In genomic region chr7:505171-505570, GRCh38 we compare ENCODE assay signal across 21 cellular contexts. TPM values are rescaled to one million over a fixed set of nuclear protein-coding genes. Genes with fewer than 3 reads are reported as not detected.
A peak's percentile ranks its signal among the peaks of the same experiment; 100 is the strongest.
DNase-seq lines count a peak whose midpoint lies in the region; ATAC-seq and TF ChIP-seq lines count a peak whose summit lies in the region.
"Had no signal": no experiment of that assay in that cellular context is flagged by ENCODE, and none has a peak within 500 bp of the region (broad histone marks: within the 10 kb centered on the region; RNA-seq: fewer than 3 reads in every experiment).

No MANE protein-coding gene starts in this region.

- H3K79me2 ChIP-seq in mammary epithelial cell (ENCODE audit: insufficient read depth, low read length) (peaks cover 84% of the 10 kb centered on the region), SK-N-SH (ENCODE audit: insufficient read depth) (peaks cover 78% of the 10 kb centered on the region)

- H3K9ac ChIP-seq in mammary epithelial cell (ENCODE audit: insufficient read depth, low read length) (no peak overlapping the region), SK-N-SH (no peak overlapping the region)
- H3K9ac ChIP-seq: BLaER1 treated with 17β-estradiol and CSF1 and Interleukin-3, amounts not matched to agents 10 nM and 100 nM had no signal

- 80% methylated on average over 10 of the region's 16 CpGs for WGBS in mammary epithelial cell (ENCODE audit: low coverage, missing lambda C conversion rate)
- WGBS in right cardiac atrium, result 85% methylated on average over 16 of the region's 16 CpGs
- 79 to 89% methylated on average over 13 to 16 of the region's 16 CpGs for whole genome bisulfite sequencing in upper lobe of left lung, 2 donors
- WGBS in SK-N-SH (ENCODE audit: low lambda C conversion rate), result 91% methylated on average over 14 of the region's 16 CpGs

- H2AFZ ChIP-seq in mammary epithelial cell (ENCODE audit: low read depth, low read length) (no peak overlapping the region), SK-N-SH (ENCODE audit: low read depth) (no peak overlapping the region)

- TF ChIP-seq POLR2A in breast epithelium (IDR thresholded peaks at IDR 0.05) (no peak), upper lobe of left lung (IDR thresholded peaks at IDR 0.05) (no peak)

- H3K9me3 ChIP-seq in breast epithelium (no peaks in the 10 kb centered on the region), mammary epithelial cell (replicated peaks; ENCODE audit: insufficient read depth, low read length) (no peaks in the 10 kb centered on the region), right cardiac atrium (ENCODE audit: control insufficient read depth, low read length) (no peaks in the 10 kb centered on the region), upper lobe of left lung (no peaks in the 10 kb centered on the region), SK-N-SH (no peaks in the 10 kb centered on the region)
- H3K9me3 ChIP-seq: BLaER1 treated with 17β-estradiol and CSF1 and Interleukin-3, amounts not matched to agents 10 nM and 100 nM; testis had no signal

- no peak for TF ChIP-seq EP300 in upper lobe of left lung (IDR thresholded peaks at IDR 0.05)
- TF ChIP-seq EP300 in SK-N-SH (IDR thresholded peaks at IDR 0.05; ENCODE audit: borderline replicate concordance in 1 of 2, low read depth in 1 of 2, low read length in 1 of 2), result no peak

- intact Hi-C loops in breast epithelium (cut with DNase I; ENCODE audit: low total_unique reads), result loop anchor here (5.0 kb wide), 1 partner anchor 168 kb away; no protein-coding TSS in a partner anchor
- intact Hi-C loops in mammary epithelial cell (cut with micrococcal nuclease), result no loop called here
- intact Hi-C loops in right cardiac atrium (cut with DNase I), result no loop called here
- intact Hi-C loops in posterior cingulate gyrus (cut with DNase I), result no loop called here

- BruUV-seq in mammary epithelial cell (replicated peaks; lab: Mats Ljungman, UMichigan), result no TSS peak

- POLR2A ChIA-PET in SK-N-SH (lab: Yijun Ruan, JAX), result no interaction called here

- H3K27ac ChIP-seq in breast epithelium, result peak overlapping the region; percentile 54 to 57
- H3K27ac ChIP-seq in mammary epithelial cell (ENCODE audit: insufficient read depth, low read depth, low read length), result no peak overlapping the region
- no peak overlapping the region for H3K27ac ChIP-seq in right cardiac atrium (ENCODE audit: low read length)
- H3K27ac ChIP-seq in upper lobe of left lung, result peak overlapping the region; percentile 36 to 80 (median 56)
- no peak overlapping the region for H3K27ac ChIP-seq in SK-N-SH (ENCODE audit: low read depth in 2 of 2, low read length in 1 of 2)
- H3K27ac ChIP-seq: BLaER1 treated with 17β-estradiol and CSF1 and Interleukin-3, amounts not matched to agents 10 nM and 100 nM; SK-N-MC; testis had no signal

- peaks cover 12% of the 10 kb centered on the region for H3F3A ChIP-seq in SK-N-SH (replicated peaks; ENCODE audit: insufficient read depth)

- H3K36me3 ChIP-seq in breast epithelium, result no peaks in the 10 kb centered on the region
- peaks cover 24% of the 10 kb centered on the region for H3K36me3 ChIP-seq in mammary epithelial cell (ENCODE audit: insufficient read depth, low read length)
- H3K36me3 ChIP-seq in upper lobe of left lung, result peaks cover 0 to 47% (median 25%) of the 10 kb centered on the region in 4 donors
- peaks cover 20 to 47% of the 10 kb centered on the region in 2 experiments for H3K36me3 ChIP-seq in SK-N-SH (replicated peaks in 1 of 2; ENCODE audit: control insufficient read depth in 1 of 2, insufficient read depth in 2 of 2, low read length in 1 of 2)

- TF ChIP-seq RAD21 in SK-N-SH (IDR thresholded peaks at IDR 0.05; ENCODE audit: low read length), result no peak

- CTCF ChIA-PET in mammary epithelial cell (lab: Charles Lee; ENCODE audit: low non-redundant PET) (no interaction called here), SK-N-SH (lab: Yijun Ruan, JAX) (no interaction called here)

- H3K27me3 ChIP-seq in breast epithelium (no peaks in the 10 kb centered on the region), mammary epithelial cell (ENCODE audit: insufficient read depth, low read length) (no peaks in the 10 kb centered on the region), right cardiac atrium (ENCODE audit: control insufficient read depth, insufficient read depth) (no peaks in the 10 kb centered on the region), upper lobe of left lung (no peaks in the 10 kb centered on the region), SK-N-SH (ENCODE audit: insufficient read depth) (no peaks in the 10 kb centered on the region)
- H3K27me3 ChIP-seq: BLaER1 treated with 17β-estradiol and CSF1 and Interleukin-3, amounts not matched to agents 10 nM and 100 nM; testis had no signal

- DNase-seq in breast epithelium (ENCODE audit: low spot score in 2 of 2) (no peak), mammary epithelial cell (no peak), right cardiac atrium (peak; percentile 6 to 29 (median 23)), posterior cingulate gyrus (peak in 6 of 10 donors; percentile 0 to 59 (median 32)), upper lobe of left lung (peak in 1 of 2 donors; percentile 67), NCI-H2107 treated with DMSO at 0.1 percent for 48 hours (lab: John Stamatoyannopoulos, UW; ENCODE audit: unreplicated experiment) (no peak), SK-N-SH (no peak), NCI-H446 (lab: John Stamatoyannopoulos, UW) (no peak)
- DNase-seq: activated CD4-positive, alpha-beta T cell treated with anti-CD3 and anti-CD28 coated beads for 4 hours; activated CD8-positive, alpha-beta memory T cell treated with anti-CD3 and anti-CD28 coated beads, Interleukin-2, amount 50 U/mL, for 48 hours; DMS153; HCEC 1CT; mesendoderm; NCI-H1092 treated with DMSO at 0.1 percent for 48 hours; NCI-H748 treated with DMSO at 0.1 percent for 48 hours; nucleus accumbens; PC-3; testis had no signal

- no peak overlapping the region for H3K4me3 ChIP-seq in breast epithelium
- no peak overlapping the region for H3K4me3 ChIP-seq in mammary epithelial cell (replicated peaks in 1 of 3; ENCODE audit: insufficient read depth in 1 of 3, low read depth in 2 of 3, low read length in 3 of 3)
- no peak overlapping the region for H3K4me3 ChIP-seq in right cardiac atrium (ENCODE audit: low read length)
- no peak overlapping the region for H3K4me3 ChIP-seq in upper lobe of left lung
- no peak overlapping the region for H3K4me3 ChIP-seq in SK-N-SH (ENCODE audit: low read depth in 2 of 2, low read length in 1 of 2)
- H3K4me3 ChIP-seq: BLaER1 treated with 17β-estradiol and CSF1 and Interleukin-3, amounts not matched to agents 10 nM and 100 nM; SK-N-MC; testis had no signal

- ATAC-seq in right cardiac atrium (no peak), upper lobe of left lung (ENCODE audit: low FRiP score in 2 of 2) (no peak)
- ATAC-seq: esophagus mucosa, PC-3 had no signal

- dilution Hi-C loops in mammary epithelial cell (cut with HindIII; ENCODE audit: low sequenced_read_pairs), result no loop called here

- no peaks in the 10 kb centered on the region for H3K4me1 ChIP-seq in breast epithelium
- H3K4me1 ChIP-seq in mammary epithelial cell (ENCODE audit: insufficient read depth, low read length), result no peaks in the 10 kb centered on the region
- no peaks in the 10 kb centered on the region for H3K4me1 ChIP-seq in right cardiac atrium (ENCODE audit: control insufficient read depth, insufficient read depth, low read length)
- H3K4me1 ChIP-seq in upper lobe of left lung, result peaks cover 8 to 22% (median 17%) of the 10 kb centered on the region in 4 donors
- H3K4me1 ChIP-seq in SK-N-SH (ENCODE audit: control insufficient read depth in 1 of 2, insufficient read depth in 2 of 2, low read depth in 1 of 2, low read length in 1 of 2), result no peaks in the 10 kb centered on the region
- H3K4me1 ChIP-seq: testis had no signal

- no peaks in the 10 kb centered on the region for H3K9me2 ChIP-seq in SK-N-SH

- H4K20me1 ChIP-seq in mammary epithelial cell (ENCODE audit: insufficient read depth, low read length) (no peaks in the 10 kb centered on the region), SK-N-SH (ENCODE audit: insufficient read depth) (peaks cover 83% of the 10 kb centered on the region)

- H3K4me2 ChIP-seq in mammary epithelial cell (ENCODE audit: insufficient read depth, low read depth, low read length), result no peak overlapping the region
- H3K4me2 ChIP-seq in SK-N-SH, result no peak overlapping the region

- in situ Hi-C loops in mammary epithelial cell (cut with MboI; ENCODE audit: low sequenced_read_pairs in 2 of 2), result no loop called here

- TF ChIP-seq CTCF in breast epithelium (IDR thresholded peaks at IDR 0.05), result no peak
- no peak for TF ChIP-seq CTCF in mammary epithelial cell (conservative IDR thresholded peaks at IDR 0.05 in 1 of 2, IDR thresholded peaks at IDR 0.05 in 1 of 2; ENCODE audit: extremely low read depth in 1 of 2, insufficient read depth in 1 of 2, low read depth in 1 of 2, low read length in 2 of 2)
- TF ChIP-seq CTCF in upper lobe of left lung (IDR thresholded peaks at IDR 0.05), result no peak
- no peak for TF ChIP-seq CTCF in SK-N-SH (IDR thresholded peaks at IDR 0.05)

TF ChIP-seq in SK-N-SH, 30 proteins besides CTCF, POLR2A, EP300 and RAD21:
- TF ChIP-seq SMC3 (IDR thresholded peaks at IDR 0.05; ENCODE audit: low read depth, low read length), result no peak
- no peak for TF ChIP-seq RFX5 (IDR thresholded peaks at IDR 0.05; ENCODE audit: low read length)
- no peak for TF ChIP-seq GABPA (IDR thresholded peaks at IDR 0.05; ENCODE audit: low read depth)
- TF ChIP-seq NRF1 (IDR thresholded peaks at IDR 0.05; ENCODE audit: low read depth, low read length), result no peak
- no peak for TF ChIP-seq YY1 (IDR thresholded peaks at IDR 0.05; ENCODE audit: low read depth)
- TF ChIP-seq TEAD4 (IDR thresholded peaks at IDR 0.05; ENCODE audit: borderline replicate concordance, insufficient read depth), result no peak

RNA-seq across cellular contexts. Expression of gene PDGFA, which starts 14.5 kb away (rescaled TPM):
- total RNA-seq in breast epithelium (10 to 100 TPM; 19.8 to 33.4 (median 31.2) TPM), mammary epithelial cell (100 to 1,000 TPM in 1 of 2 donors, 10 to 100 TPM in 1; 60.5 to 167 TPM), right cardiac atrium (10 to 100 TPM; 32.2 to 44.3 (median 38.4) TPM), upper lobe of left lung (10 to 100 TPM; 23.0 to 73.3 (median 44.6) TPM)
- polyA plus RNA-seq in mammary epithelial cell (29.2 TPM), right cardiac atrium (18.3 TPM), SK-N-SH (2012; rRNA removed) (13.5 and 18.9 TPM in 2 replicates)
- polyA minus RNA-seq in mammary epithelial cell, result 93.4 TPM
- polyA plus RNA-seq in SK-N-SH (2012; cell fraction: cytosol; rRNA removed), result 6.8 and 9.8 TPM in 2 replicates
- polyA plus RNA-seq in SK-N-SH (2012; cell fraction: nucleus; rRNA removed), result 36.8 and 43.2 TPM in 2 replicates

Comparison
In these comparisons a context has a peak if more than half of its experiments do, and no peak if none do; other contexts are left out.
1. H3K27ac ChIP-seq: peak in breast epithelium (2 of 2) and upper lobe of left lung (4 of 4); none in mammary epithelial cell (single experiment), right cardiac atrium (single experiment) and SK-N-SH (0 of 2).
2. DNase-seq: peak in right cardiac atrium (3 of 3) and posterior cingulate gyrus (6 of 10); none in breast epithelium (0 of 2), mammary epithelial cell (single experiment), NCI-H2107 treated with DMSO at 0.1 percent for 48 hours (single experiment), SK-N-SH (single experiment) and NCI-H446 (0 of 2).